In the genomic region with DNA sequence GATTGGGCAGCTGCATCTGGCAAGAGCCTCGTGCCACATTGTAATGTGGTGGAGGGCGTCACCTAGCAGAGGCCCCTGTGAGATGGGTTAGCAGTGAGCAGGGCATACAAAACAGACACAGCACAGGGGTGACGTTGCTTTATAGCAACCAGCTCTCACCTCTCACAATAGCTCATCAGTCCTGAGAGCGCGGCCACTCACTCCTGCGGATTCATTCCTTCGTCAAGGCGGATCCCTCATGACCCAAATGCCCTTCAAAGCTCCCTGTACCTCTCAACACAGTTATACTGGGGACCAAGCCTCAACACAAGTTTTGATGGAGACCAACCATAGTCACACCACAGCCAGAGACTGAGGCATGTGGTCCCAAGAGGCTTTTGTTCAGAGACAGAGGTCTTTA, we compare ENCODE assay signal across 10 cellular contexts. TPM values are rescaled to one million over a fixed set of nuclear protein-coding genes. Genes with fewer than 3 reads are reported as not detected.
"Had no signal": no experiment of that assay in that cellular context is flagged by ENCODE, and none has a peak within 500 bp of the region (broad histone marks: within the 10 kb centered on the region; RNA-seq: fewer than 3 reads in every experiment).

No MANE protein-coding gene starts in this region.

- H3K27ac Mint-ChIP-seq: activated T-helper 2 cell treated with anti-CD3 and anti-CD28 coated beads, Interferon-gamma antibody, Interleukin-2, Interleukin-4, amounts not matched to agents 10 μg/mL and 5 μg/mL and 100 μg/mL, durations not matched to agents 14 hours and 24 hours and 36 hours; T-helper 2 cell treated with Interferon-gamma antibody and Interleukin-4, amounts not matched to agents 5 μg/mL and 100 μg/mL, for 36 hours had no signal

- H3K4me3 Mint-ChIP-seq: T-helper 2 cell treated with Interferon-gamma antibody and Interleukin-4, amounts not matched to agents 5 μg/mL and 100 μg/mL, for 36 hours had no signal

- H3K79me2 ChIP-seq: parathyroid adenoma had no signal

- H3K4me3 ChIP-seq: smooth muscle cell had no signal

- DNase-seq: activated CD4-positive, alpha-beta T cell treated with anti-CD3 and anti-CD28 coated beads, Interleukin-2, amount 50 U/mL, for 1 hour; activated CD8-positive, alpha-beta memory T cell treated with anti-CD3 and anti-CD28 coated beads for 24 hours; activated naive CD4-positive, alpha-beta T cell treated with anti-CD3 and anti-CD28 coated beads, Interleukin-2, amount 50 U/mL, for 16 hours; SW 1271 had no signal

- H3K4me2 ChIP-seq: smooth muscle cell had no signal

- H3K9me3 Mint-ChIP-seq: activated T-helper 2 cell treated with anti-CD3 and anti-CD28 coated beads, Interferon-gamma antibody, Interleukin-2, Interleukin-4, amounts not matched to agents 10 μg/mL and 5 μg/mL and 100 μg/mL, durations not matched to agents 14 hours and 24 hours and 36 hours; T-helper 2 cell treated with Interferon-gamma antibody and Interleukin-4, amounts not matched to agents 5 μg/mL and 100 μg/mL, for 36 hours had no signal

- H2AFZ ChIP-seq: parathyroid adenoma had no signal

- H3K27ac ChIP-seq: parathyroid adenoma had no signal

- H3K4me1 ChIP-seq: parathyroid adenoma had no signal

RNA-seq across cellular contexts. Expression of gene RSPH1, which starts 40.6 kb away (rescaled TPM):
- total RNA-seq: activated T-helper 2 cell treated with anti-CD3 and anti-CD28 coated beads, Interferon-gamma antibody, Interleukin-2, Interleukin-4, amounts not matched to agents 10 μg/mL and 5 μg/mL and 100 μg/mL, durations not matched to agents 14 hours and 24 hours and 36 hours; cardiac septum; lung microvascular endothelial cell; smooth muscle cell had no signal
